ENCODE assay signal across 31 cellular contexts in the genomic region with DNA sequence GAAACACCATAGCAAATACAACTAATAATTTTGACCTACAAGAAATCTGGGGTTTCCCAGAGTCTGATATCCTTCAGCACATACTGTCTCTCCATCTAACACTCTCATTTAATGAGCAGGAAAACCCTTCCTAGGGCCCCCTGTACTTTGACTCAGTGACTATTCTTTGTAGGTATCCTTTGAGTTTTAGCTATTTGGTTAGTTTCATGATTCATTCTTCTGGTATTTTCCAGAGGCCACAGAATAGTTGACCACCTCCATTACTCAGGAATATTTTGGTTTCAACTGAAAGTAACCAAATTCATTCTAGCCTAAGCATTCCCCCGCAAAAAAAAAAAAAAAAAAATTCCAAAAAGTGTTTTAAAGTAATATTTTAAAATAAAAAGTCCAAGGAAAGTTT.
DNase-seq lines count a peak whose midpoint lies in the region; ATAC-seq, FAIRE-seq and TF ChIP-seq lines count a peak whose summit lies in the region.
"Had no signal": no experiment of that assay in that cellular context is flagged by ENCODE, and none has a peak within 500 bp of the region (broad histone marks: within the 10 kb centered on the region; RNA-seq: fewer than 3 reads in every experiment).

No MANE protein-coding gene starts in this region.

- H3K23ac ChIP-seq in neuronal stem cell (ENCODE audit: low read depth, low read length, poor library complexity): no peak overlapping the region

- H3K79me2 ChIP-seq in HepG2 (ENCODE audit: insufficient read depth, low read length) (no peaks in the 10 kb centered on the region), hepatocyte (no peaks in the 10 kb centered on the region)

- H3K4me3 ChIP-seq in HepG2 (replicated peaks in 1 of 3; ENCODE audit: insufficient read depth in 1 of 3, low read depth in 2 of 3, low read length in 3 of 3) (no peak overlapping the region), right lobe of liver (no peak overlapping the region), hepatocyte (no peak overlapping the region), neuronal stem cell (ENCODE audit: low read length in 2 of 2) (no peak overlapping the region)
- no peak overlapping the region for H3K4me3 ChIP-seq in effector memory CD4-positive, alpha-beta T cell (ENCODE audit: insufficient read depth, low read depth, low read length, poor library complexity, severe bottlenecking)
- H3K4me3 ChIP-seq: prostate gland, sigmoid colon, transverse colon had no signal

- DNase-seq in HepG2 (ENCODE audit: low spot score) (peak; percentile 2), right lobe of liver (no peak), SW480 (ENCODE audit: low spot score) (peak; percentile 56), hepatocyte (ENCODE audit: low spot score) (no peak), COLO668 (lab: John Stamatoyannopoulos, UW; ENCODE audit: unreplicated experiment) (no peak), neuronal stem cell (ENCODE audit: low spot score) (no peak), NCI-H1092 treated with DMSO at 0.1 percent for 48 hours (lab: John Stamatoyannopoulos, UW) (no peak)
- no peak for DNase-seq in effector memory CD4-positive, alpha-beta T cell
- DNase-seq: 8988T; activated CD4-positive, alpha-beta T cell treated with anti-CD3 and anti-CD28 coated beads, Interleukin-2, amount 10 ng/mL, durations not matched to agents 24 days and 14 days; activated CD8-positive, alpha-beta memory T cell treated with anti-CD3 and anti-CD28 coated beads for 24 hours; activated T-cell treated with anti-CD3 and anti-CD28 coated beads for 4 hours; caudate nucleus; CD4-positive, alpha-beta T cell; endodermal cell; HCEC 1CT; IMR-90; midbrain; naive B cell; NCI-H1694; NCI-H446 treated with DMSO at 0.1 percent for 48 hours; NCI-H82; sigmoid colon; stimulated activated CD4-positive, alpha-beta T cell treated with anti-CD3 and anti-CD28 coated beads, Interleukin-4, amount 100 ng/mL, for 24 hours; T1000; transverse colon had no signal

- TF ChIP-seq RAD21 in HepG2 (CRISPR knock-in tag; IDR thresholded peaks at IDR 0.05): no peak

- 5% methylated on average over 1 of the region's 1 CpG for WGBS in HepG2 (ENCODE audit: low lambda C conversion rate)
- 28% methylated on average over 1 of the region's 1 CpG for WGBS in right lobe of liver (ENCODE audit: insufficient coverage, low coverage, low lambda C conversion rate, missing lambda C conversion rate)
- 90% methylated on average over 1 of the region's 1 CpG for WGBS in hepatocyte (ENCODE audit: low lambda C conversion rate, missing lambda C conversion rate)
- WGBS in neuronal stem cell (ENCODE audit: extremely low coverage in 2 of 2, insufficient read length in 2 of 2, insufficient replicate concordance in 1 of 2), 2 donors: no CpG with 5 or more reads among the region's 1 CpG

- TF ChIP-seq EP300 in HepG2 (IDR thresholded peaks at IDR 0.05; ENCODE audit: low read depth in 2 of 2, low read length in 2 of 2) (no peak), HepG2 (CRISPR knock-in tag; IDR thresholded peaks at IDR 0.05; ENCODE audit: borderline replicate concordance) (no peak)

- CTCF ChIA-PET in HepG2 (lab: Yijun Ruan, JAX; ENCODE audit: low intra/inter-chr PET ratio, low total read pairs): no interaction called here

- H3K4me2 ChIP-seq in HepG2 (ENCODE audit: low read depth, low read length) (no peak overlapping the region), hepatocyte (no peak overlapping the region), neuronal stem cell (ENCODE audit: insufficient read depth, low read length, poor library complexity, severe bottlenecking) (no peak overlapping the region)

- ATAC-seq in HepG2: no peak
- no peak for ATAC-seq in right lobe of liver
- ATAC-seq: activated naive CD4-positive, alpha-beta T cell treated with anti-CD3 and anti-CD28 coated beads, Interleukin-2, amount 50 U/mL, for 72 hours; esophagus mucosa had no signal

- H3K79me1 ChIP-seq in neuronal stem cell (ENCODE audit: low read depth, low read length): no peaks in the 10 kb centered on the region

- no peak overlapping the region for H4K91ac ChIP-seq in neuronal stem cell (ENCODE audit: low read depth, low read length, poor library complexity)

- H2BK15ac ChIP-seq in neuronal stem cell (ENCODE audit: low read length): no peak overlapping the region

- H3K14ac ChIP-seq in neuronal stem cell (ENCODE audit: low read length): no peak overlapping the region

- H3K4me1 ChIP-seq in HepG2 (ENCODE audit: insufficient read depth, low read length): peaks cover 10% of the 10 kb centered on the region
- no peaks in the 10 kb centered on the region for H3K4me1 ChIP-seq in right lobe of liver
- H3K4me1 ChIP-seq in hepatocyte (ENCODE audit: insufficient read depth): no peaks in the 10 kb centered on the region
- H3K4me1 ChIP-seq in effector memory CD4-positive, alpha-beta T cell (ENCODE audit: control insufficient read depth, insufficient read depth, low read length, poor library complexity, severe bottlenecking): no peaks in the 10 kb centered on the region
- H3K4me1 ChIP-seq in neuronal stem cell (ENCODE audit: control insufficient read depth in 2 of 2, insufficient read depth in 1 of 2, low read depth in 1 of 2, low read length in 2 of 2): no peaks in the 10 kb centered on the region
- H3K4me1 ChIP-seq: prostate gland, transverse colon had no signal

- no peak overlapping the region for H3K4ac ChIP-seq in neuronal stem cell (ENCODE audit: low read length)

- no peak overlapping the region for H2BK12ac ChIP-seq in neuronal stem cell (ENCODE audit: low read length)

- H3K27ac ChIP-seq in HepG2 (ENCODE audit: extremely low read length, insufficient read depth, low read length) (no peak overlapping the region), right lobe of liver (no peak overlapping the region), hepatocyte (peak overlapping the region; percentile 37), neuronal stem cell (replicated peaks; ENCODE audit: low read length) (no peak overlapping the region)
- no peak overlapping the region for H3K27ac ChIP-seq in effector memory CD4-positive, alpha-beta T cell (ENCODE audit: insufficient read depth, low read length, poor library complexity, severe bottlenecking)
- H3K27ac ChIP-seq: prostate gland, transverse colon had no signal

- in situ Hi-C loops in HepG2 (cut with HindIII; ENCODE audit: extremely low pct_ligation_motif_present, low pct_unique_long_range_greater_than_20kb): no loop called here

- no peak overlapping the region for H2BK5ac ChIP-seq in neuronal stem cell (ENCODE audit: low read length)

- H4K8ac ChIP-seq in neuronal stem cell (ENCODE audit: low read depth, low read length): no peak overlapping the region

- no peak for FAIRE-seq in HepG2 (lab: Jason Lieb, UNC)
- FAIRE-seq: GM12891, islet of Langerhans had no signal

- H2AK5ac ChIP-seq in neuronal stem cell (ENCODE audit: low read depth, low read length): no peak overlapping the region

- no peaks in the 10 kb centered on the region for H4K20me1 ChIP-seq in HepG2 (ENCODE audit: insufficient read depth, low read length)
- H4K20me1 ChIP-seq in hepatocyte (ENCODE audit: insufficient read depth, poor library complexity, severe bottlenecking): no peaks in the 10 kb centered on the region

- TF ChIP-seq POLR2A in HepG2 (IDR thresholded peaks at IDR 0.05; ENCODE audit: insufficient read depth in 1 of 2, low read depth in 2 of 2, low read length in 2 of 2) (no peak), right lobe of liver (IDR thresholded peaks at IDR 0.05) (no peak)

- TF ChIP-seq CTCF in HepG2 (CRISPR knock-in tag; IDR thresholded peaks at IDR 0.05): no peak
- no peak for TF ChIP-seq CTCF in right lobe of liver (IDR thresholded peaks at IDR 0.05)
- no peak for TF ChIP-seq CTCF in hepatocyte (IDR thresholded peaks at IDR 0.05; ENCODE audit: poor library complexity)

- H3K9ac ChIP-seq in HepG2 (ENCODE audit: insufficient read depth, low read depth, low read length): no peak overlapping the region
- no peak overlapping the region for H3K9ac ChIP-seq in neuronal stem cell (ENCODE audit: low read depth, low read length, poor library complexity)

- POLR2A ChIA-PET in HepG2 (lab: Yijun Ruan, JAX): no interaction called here

- intact Hi-C loops in HepG2 (cut with micrococcal nuclease; ENCODE audit: unreplicated experiment) (no loop called here), right lobe of liver (cut with DNase I) (no loop called here)

- H2AFZ ChIP-seq in HepG2 (ENCODE audit: low read length) (no peak overlapping the region), hepatocyte (no peak overlapping the region), neuronal stem cell (ENCODE audit: low read length) (no peak overlapping the region)

- no peaks in the 10 kb centered on the region for H3K27me3 ChIP-seq in HepG2 (ENCODE audit: control insufficient read depth in 1 of 2, insufficient read depth in 2 of 2, low read length in 2 of 2)
- H3K27me3 ChIP-seq in right lobe of liver: no peaks in the 10 kb centered on the region
- no peaks in the 10 kb centered on the region for H3K27me3 ChIP-seq in hepatocyte
- H3K27me3 ChIP-seq in effector memory CD4-positive, alpha-beta T cell (replicated peaks; ENCODE audit: control insufficient read depth, insufficient read depth, low read length, poor library complexity, severe bottlenecking): no peaks in the 10 kb centered on the region
- H3K27me3 ChIP-seq in neuronal stem cell (ENCODE audit: control insufficient read depth in 3 of 3, insufficient read depth in 3 of 3, low read depth in 1 of 3, low read length in 3 of 3): no peaks in the 10 kb centered on the region
- H3K27me3 ChIP-seq: sigmoid colon, transverse colon had no signal

- no peak overlapping the region for H3K18ac ChIP-seq in neuronal stem cell (ENCODE audit: low read length)

- no TSS peak for BruUV-seq in HepG2 (replicated peaks; lab: Mats Ljungman, UMichigan)

- H3K36me3 ChIP-seq in HepG2 (replicated peaks in 1 of 2; ENCODE audit: control insufficient read depth in 1 of 2, insufficient read depth in 2 of 2, low read length in 2 of 2): no peaks in the 10 kb centered on the region
- H3K36me3 ChIP-seq in right lobe of liver: no peaks in the 10 kb centered on the region
- H3K36me3 ChIP-seq in hepatocyte (replicated peaks; ENCODE audit: insufficient read depth, low read depth): no peaks in the 10 kb centered on the region
- H3K36me3 ChIP-seq in effector memory CD4-positive, alpha-beta T cell (ENCODE audit: control insufficient read depth, insufficient read depth, low read length): no peaks in the 10 kb centered on the region
- H3K36me3 ChIP-seq in neuronal stem cell (replicated peaks in 1 of 2; ENCODE audit: control insufficient read depth in 2 of 2, insufficient read depth in 2 of 2, low read length in 2 of 2): no peaks in the 10 kb centered on the region
- H3K36me3 ChIP-seq: prostate gland, sigmoid colon, transverse colon had no signal

- H3K9me3 ChIP-seq in HepG2 (ENCODE audit: low read length) (no peaks in the 10 kb centered on the region), right lobe of liver (no peaks in the 10 kb centered on the region), hepatocyte (ENCODE audit: low read depth) (no peaks in the 10 kb centered on the region), neuronal stem cell (replicated peaks in 1 of 2; ENCODE audit: control insufficient read depth in 2 of 2, insufficient read depth in 1 of 2, low read depth in 1 of 2, low read length in 2 of 2) (no peaks in the 10 kb centered on the region)
- H3K9me3 ChIP-seq in effector memory CD4-positive, alpha-beta T cell (ENCODE audit: control insufficient read depth, low read length): no peaks in the 10 kb centered on the region
- H3K9me3 ChIP-seq: prostate gland, sigmoid colon, transverse colon had no signal

- H3K9me2 ChIP-seq in hepatocyte (replicated peaks; ENCODE audit: insufficient read depth): no peaks in the 10 kb centered on the region

- no peak overlapping the region for H2BK120ac ChIP-seq in neuronal stem cell (ENCODE audit: low read depth, low read length)

Comparison
In these comparisons a context has a peak if more than half of its experiments do, and no peak if none do; other contexts are left out.
1. DNase-seq: peak in HepG2 (single experiment) and SW480 (single experiment); none in right lobe of liver (0 of 3), hepatocyte (single experiment), effector memory CD4-positive, alpha-beta T cell (0 of 3), COLO668 (single experiment), neuronal stem cell (single experiment) and NCI-H1092 treated with DMSO at 0.1 percent for 48 hours (single experiment).